Comparison of ENCODE assay signal across 11 cellular contexts in the genomic region with DNA sequence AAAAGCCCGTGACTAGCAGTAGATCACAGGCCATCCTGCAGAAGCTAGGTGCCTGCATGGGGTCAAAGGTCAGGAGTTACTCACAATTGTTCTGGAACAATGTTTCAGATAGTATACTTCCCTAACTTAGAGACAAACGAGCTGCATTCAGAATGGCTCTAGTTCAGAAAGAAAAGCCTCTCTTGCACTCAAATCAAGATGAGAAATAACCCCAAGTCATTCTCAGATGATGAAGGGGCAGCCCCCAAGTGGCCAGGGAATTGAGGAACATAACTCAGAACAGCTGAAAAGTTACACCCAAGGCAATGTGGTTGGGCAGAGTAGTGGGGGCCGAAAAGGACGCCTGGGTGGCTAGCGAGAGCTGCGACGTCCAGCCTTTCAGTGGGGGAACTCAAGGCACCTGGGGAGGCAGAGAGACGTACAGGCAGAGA. TPM values are rescaled to one million over a fixed set of nuclear protein-coding genes. Genes with fewer than 3 reads are reported as not detected.
DNase-seq lines count a peak whose midpoint lies in the region; ATAC-seq, FAIRE-seq and TF ChIP-seq lines count a peak whose summit lies in the region.
"Had no signal": no experiment of that assay in that cellular context is flagged by ENCODE, and none has a peak within 500 bp of the region (broad histone marks: within the 10 kb centered on the region; RNA-seq: fewer than 3 reads in every experiment).

No MANE protein-coding gene starts in this region.

- no peak for FAIRE-seq in astrocyte (lab: Jason Lieb, UNC)

- no peak overlapping the region for H3K27ac ChIP-seq in astrocyte (ENCODE audit: low read depth, low read length)

- H4K20me1 ChIP-seq in astrocyte (ENCODE audit: insufficient read depth, low read length): peaks cover 50% of the 10 kb centered on the region

- no peaks in the 10 kb centered on the region for H3K27me3 Mint-ChIP-seq in activated T-cell treated with anti-CD3 and anti-CD28 coated beads, Interleukin-2, amount 50 U/mL, for 4 hours (ENCODE audit: low read depth)
- H3K27me3 Mint-ChIP-seq in astrocyte (ENCODE audit: low read depth, unreplicated experiment): no peaks in the 10 kb centered on the region
- no peaks in the 10 kb centered on the region for H3K27me3 Mint-ChIP-seq in stimulated activated memory B cell treated with anti-CD40 and anti-IgM and Interleukin-4, amounts not matched to agents 10 μg/mL and 1 μg/mL and 100 μg/mL, for 72 hours

- H3K79me2 ChIP-seq in astrocyte (ENCODE audit: insufficient read depth, low read length): peaks cover 68% of the 10 kb centered on the region

- no peak for TF ChIP-seq CTCF in astrocyte (IDR thresholded peaks at IDR 0.05; ENCODE audit: insufficient read depth, low read depth, low read length)

- H3K9me3 Mint-ChIP-seq in activated T-cell treated with anti-CD3 and anti-CD28 coated beads, Interleukin-2, amount 50 U/mL, for 4 hours: no peaks in the 10 kb centered on the region
- H3K9me3 Mint-ChIP-seq in astrocyte (ENCODE audit: unreplicated experiment): no peaks in the 10 kb centered on the region
- no peaks in the 10 kb centered on the region for H3K9me3 Mint-ChIP-seq in stimulated activated memory B cell treated with anti-CD40 and anti-IgM and Interleukin-4, amounts not matched to agents 10 μg/mL and 1 μg/mL and 100 μg/mL, for 72 hours
- H3K9me3 Mint-ChIP-seq: activated naive CD4-positive, alpha-beta T cell treated with anti-CD3 and anti-CD28 coated beads, Interleukin-2, amount 50 U/mL, for 72 hours; neural crest cell had no signal

- ATAC-seq in activated T-cell treated with anti-CD3 and anti-CD28 coated beads, Interleukin-2, amount 50 U/mL, for 4 hours: no peak
- peak; percentile 65 for ATAC-seq in HG02973 (IDR thresholded peaks at IDR 0.05; ENCODE audit: unreplicated experiment)
- peak; percentile 90 for ATAC-seq in stimulated activated memory B cell treated with anti-CD40 and anti-IgM and Interleukin-4, amounts not matched to agents 10 μg/mL and 1 μg/mL and 100 μg/mL, for 72 hours

- no peaks in the 10 kb centered on the region for H3K9me3 ChIP-seq in astrocyte (ENCODE audit: insufficient read depth, low read depth, low read length)

- H3K27ac Mint-ChIP-seq in astrocyte (ENCODE audit: unreplicated experiment): no peak overlapping the region
- no peak overlapping the region for H3K27ac Mint-ChIP-seq in stimulated activated memory B cell treated with anti-CD40 and anti-IgM and Interleukin-4, amounts not matched to agents 10 μg/mL and 1 μg/mL and 100 μg/mL, for 72 hours

- H2AFZ ChIP-seq in astrocyte (ENCODE audit: low read depth, low read length): no peak overlapping the region

- no peaks in the 10 kb centered on the region for H3K27me3 ChIP-seq in astrocyte (ENCODE audit: insufficient read depth, low read length)

- peaks cover 46% of the 10 kb centered on the region for H3K4me1 ChIP-seq in astrocyte (ENCODE audit: insufficient read depth, low read length)

- no peak for DNase-seq in activated T-cell treated with anti-CD3 and anti-CD28 coated beads, Interleukin-2, amount 50 U/mL, for 4 hours
- DNase-seq in activated T-cell treated with anti-CD3 and anti-CD28 coated beads for 4 hours (no peak), astrocyte (ENCODE audit: low read depth) (no peak), cerebellar nuclear complex (lab: John Stamatoyannopoulos, UW) (no peak), KG1 (lab: John Stamatoyannopoulos, UW) (no peak), EL (no peak)
- DNase-seq: NCI-H1105 had no signal

- peak overlapping the region; percentile 60 for H3K4me3 Mint-ChIP-seq in activated T-cell treated with anti-CD3 and anti-CD28 coated beads, Interleukin-2, amount 50 U/mL, for 4 hours
- no peak overlapping the region for H3K4me3 Mint-ChIP-seq in astrocyte (ENCODE audit: unreplicated experiment)
- H3K4me3 Mint-ChIP-seq in stimulated activated memory B cell treated with anti-CD40 and anti-IgM and Interleukin-4, amounts not matched to agents 10 μg/mL and 1 μg/mL and 100 μg/mL, for 72 hours: peak overlapping the region; percentile 4
- H3K4me3 Mint-ChIP-seq: neural crest cell had no signal

- peaks cover 39% of the 10 kb centered on the region for H3K36me3 Mint-ChIP-seq in activated T-cell treated with anti-CD3 and anti-CD28 coated beads, Interleukin-2, amount 50 U/mL, for 4 hours (ENCODE audit: insufficient read depth)
- H3K36me3 Mint-ChIP-seq in astrocyte (ENCODE audit: low read depth, unreplicated experiment): peaks cover 6% of the 10 kb centered on the region
- peaks cover 16% of the 10 kb centered on the region for H3K36me3 Mint-ChIP-seq in stimulated activated memory B cell treated with anti-CD40 and anti-IgM and Interleukin-4, amounts not matched to agents 10 μg/mL and 1 μg/mL and 100 μg/mL, for 72 hours

- peaks cover 16% of the 10 kb centered on the region for H3K4me1 Mint-ChIP-seq in activated T-cell treated with anti-CD3 and anti-CD28 coated beads, Interleukin-2, amount 50 U/mL, for 4 hours (ENCODE audit: low read depth)
- H3K4me1 Mint-ChIP-seq in astrocyte (ENCODE audit: low read depth, unreplicated experiment): peaks cover 38% of the 10 kb centered on the region
- peaks cover 55% of the 10 kb centered on the region for H3K4me1 Mint-ChIP-seq in stimulated activated memory B cell treated with anti-CD40 and anti-IgM and Interleukin-4, amounts not matched to agents 10 μg/mL and 1 μg/mL and 100 μg/mL, for 72 hours

- no peaks in the 10 kb centered on the region for H3K36me3 ChIP-seq in astrocyte (ENCODE audit: insufficient read depth, low read length)

- no peak overlapping the region for H3K9ac ChIP-seq in astrocyte (ENCODE audit: low read length)

- no peak overlapping the region for H3K4me3 ChIP-seq in astrocyte (ENCODE audit: insufficient read depth, low read depth, low read length)

- H3K4me2 ChIP-seq in astrocyte (ENCODE audit: low read length): peak overlapping the region; percentile 52

RNA-seq across cellular contexts. Expression of gene FYN, which starts 27.8 kb away (rescaled TPM):
- total RNA-seq in activated T-cell treated with anti-CD3 and anti-CD28 coated beads, Interleukin-2, amount 50 U/mL, for 4 hours: 100 to 1,000 TPM; 481 to 505 (median 485) TPM
- total RNA-seq in astrocyte: 167 and 168 TPM in 2 replicates

Comparison
In these comparisons a context has a peak if more than half of its experiments do, and no peak if none do; other contexts are left out.
1. ATAC-seq: peak in HG02973 (single experiment) and stimulated activated memory B cell treated with anti-CD40 and anti-IgM and Interleukin-4, amounts not matched to agents 10 μg/mL and 1 μg/mL and 100 μg/mL, for 72 hours (single experiment); none in activated T-cell treated with anti-CD3 and anti-CD28 coated beads, Interleukin-2, amount 50 U/mL, for 4 hours (0 of 2).